Comparison of ENCODE assay signal across 8 cellular contexts in genomic region chr20:45445805-45446562, GRCh38. TPM values are rescaled to one million over a fixed set of nuclear protein-coding genes. Genes with fewer than 3 reads are reported as not detected.
A peak's percentile ranks its signal among the peaks of the same experiment; 100 is the strongest.
DNase-seq lines count a peak whose midpoint lies in the region; ATAC-seq and TF ChIP-seq lines count a peak whose summit lies in the region.

No MANE protein-coding gene starts in this region.

- intact Hi-C loops in esophagus squamous epithelium (cut with DNase I) = no loop called here
- intact Hi-C loops in posterior vena cava (cut with DNase I) = no loop called here

- no peaks in the 10 kb centered on the region for H3K36me3 Mint-ChIP-seq in T-helper 2 cell treated with Interferon-gamma antibody and Interleukin-4, amounts not matched to agents 5 μg/mL and 100 μg/mL, for 36 hours (ENCODE audit: low read depth)

- H3K4me3 Mint-ChIP-seq in T-helper 2 cell treated with Interferon-gamma antibody and Interleukin-4, amounts not matched to agents 5 μg/mL and 100 μg/mL, for 36 hours = no peak overlapping the region

- peaks cover 33% of the 10 kb centered on the region for H3K4me1 Mint-ChIP-seq in T-helper 2 cell treated with Interferon-gamma antibody and Interleukin-4, amounts not matched to agents 5 μg/mL and 100 μg/mL, for 36 hours (ENCODE audit: low read depth)

- no peaks in the 10 kb centered on the region for H3K36me3 ChIP-seq in esophagus squamous epithelium

- no peaks in the 10 kb centered on the region for H3K4me1 ChIP-seq in esophagus squamous epithelium

- H3K9me3 ChIP-seq in esophagus squamous epithelium = no peaks in the 10 kb centered on the region

- peaks cover 0 to 5% (median 0%) of the 10 kb centered on the region in 4 donors for H3K27me3 ChIP-seq in esophagus squamous epithelium

- WGBS in esophagus squamous epithelium, 2 donors = 60 to 65% methylated on average over 7 of the region's 7 CpGs

- peak; percentile 15 to 61 (median 36) for TF ChIP-seq CTCF in esophagus squamous epithelium (IDR thresholded peaks at IDR 0.05)

- H3K9me3 Mint-ChIP-seq in T-helper 2 cell treated with Interferon-gamma antibody and Interleukin-4, amounts not matched to agents 5 μg/mL and 100 μg/mL, for 36 hours = no peaks in the 10 kb centered on the region

- DNase-seq in NCI-H524 (lab: John Stamatoyannopoulos, UW) = peak; percentile 1 to 28
- DNase-seq in NCI-H524 treated with DMSO at 0.1 percent for 48 hours (lab: John Stamatoyannopoulos, UW) = no peak
- peak; percentile 33 for DNase-seq in T-helper 2 cell treated with Interferon-gamma antibody and Interleukin-4, amounts not matched to agents 5 μg/mL and 100 μg/mL, for 36 hours (ENCODE audit: low spot score)
- no peak for DNase-seq in esophagus squamous epithelium (lab: John Stamatoyannopoulos, UW)
- peak; percentile 45 for DNase-seq in stimulated activated CD4-positive, alpha-beta T cell treated with anti-CD3 and anti-CD28 coated beads, Interleukin-4, amount 100 ng/mL, for 24 hours
- no peak for DNase-seq in posterior vena cava (ENCODE audit: low spot score)

- H3K4me3 ChIP-seq in esophagus squamous epithelium = peak overlapping the region in 2 of 4 donors; percentile 1 to 18

- H3K27ac Mint-ChIP-seq in T-helper 2 cell treated with Interferon-gamma antibody and Interleukin-4, amounts not matched to agents 5 μg/mL and 100 μg/mL, for 36 hours = no peak overlapping the region

- peaks cover 21% of the 10 kb centered on the region for H3K27me3 Mint-ChIP-seq in T-helper 2 cell treated with Interferon-gamma antibody and Interleukin-4, amounts not matched to agents 5 μg/mL and 100 μg/mL, for 36 hours (ENCODE audit: low read depth)

- TF ChIP-seq POLR2A in esophagus squamous epithelium (IDR thresholded peaks at IDR 0.05) = no peak

- ATAC-seq in HG03066 (IDR thresholded peaks at IDR 0.05; ENCODE audit: low read depth, unreplicated experiment) = peak; percentile 60
- ATAC-seq in HG02840 (IDR thresholded peaks at IDR 0.05; ENCODE audit: low FRiP score, unreplicated experiment) = no peak

- H3K27ac ChIP-seq in esophagus squamous epithelium = no peak overlapping the region

RNA-seq across cellular contexts. Expression of gene WFDC2, which starts 23.6 kb away (rescaled TPM):
- total RNA-seq in esophagus squamous epithelium (10 to 100 TPM in 1 of 4 donors, under 1 TPM in 1, not detected in 2; 0.99 to 37.7 TPM), posterior vena cava (10 to 100 TPM; 38.0 to 57.7 TPM)

RNA-seq across cellular contexts. Expression of gene PIGT, which starts 30.0 kb away (rescaled TPM):
- 10 to 100 TPM; 38.6 to 48.1 (median 44.0) TPM for total RNA-seq in esophagus squamous epithelium
- 100 to 1,000 TPM; 120 to 138 TPM for total RNA-seq in posterior vena cava

RNA-seq across cellular contexts. Expression of gene DBNDD2, which starts 37.9 kb away (rescaled TPM):
- total RNA-seq in esophagus squamous epithelium (10 to 100 TPM; 14.1 to 39.3 (median 32.2) TPM), posterior vena cava (100 to 1,000 TPM; 119 to 141 TPM)

Comparison
In these comparisons a context has a peak if more than half of its experiments do, and no peak if none do; other contexts are left out.
1. DNase-seq: peak in NCI-H524 (2 of 2), T-helper 2 cell treated with Interferon-gamma antibody and Interleukin-4, amounts not matched to agents 5 μg/mL and 100 μg/mL, for 36 hours (single experiment) and stimulated activated CD4-positive, alpha-beta T cell treated with anti-CD3 and anti-CD28 coated beads, Interleukin-4, amount 100 ng/mL, for 24 hours (single experiment); none in NCI-H524 treated with DMSO at 0.1 percent for 48 hours (single experiment), esophagus squamous epithelium (single experiment) and posterior vena cava (single experiment).